1 cellular context compared by ENCODE assay signal in the genomic region with DNA sequence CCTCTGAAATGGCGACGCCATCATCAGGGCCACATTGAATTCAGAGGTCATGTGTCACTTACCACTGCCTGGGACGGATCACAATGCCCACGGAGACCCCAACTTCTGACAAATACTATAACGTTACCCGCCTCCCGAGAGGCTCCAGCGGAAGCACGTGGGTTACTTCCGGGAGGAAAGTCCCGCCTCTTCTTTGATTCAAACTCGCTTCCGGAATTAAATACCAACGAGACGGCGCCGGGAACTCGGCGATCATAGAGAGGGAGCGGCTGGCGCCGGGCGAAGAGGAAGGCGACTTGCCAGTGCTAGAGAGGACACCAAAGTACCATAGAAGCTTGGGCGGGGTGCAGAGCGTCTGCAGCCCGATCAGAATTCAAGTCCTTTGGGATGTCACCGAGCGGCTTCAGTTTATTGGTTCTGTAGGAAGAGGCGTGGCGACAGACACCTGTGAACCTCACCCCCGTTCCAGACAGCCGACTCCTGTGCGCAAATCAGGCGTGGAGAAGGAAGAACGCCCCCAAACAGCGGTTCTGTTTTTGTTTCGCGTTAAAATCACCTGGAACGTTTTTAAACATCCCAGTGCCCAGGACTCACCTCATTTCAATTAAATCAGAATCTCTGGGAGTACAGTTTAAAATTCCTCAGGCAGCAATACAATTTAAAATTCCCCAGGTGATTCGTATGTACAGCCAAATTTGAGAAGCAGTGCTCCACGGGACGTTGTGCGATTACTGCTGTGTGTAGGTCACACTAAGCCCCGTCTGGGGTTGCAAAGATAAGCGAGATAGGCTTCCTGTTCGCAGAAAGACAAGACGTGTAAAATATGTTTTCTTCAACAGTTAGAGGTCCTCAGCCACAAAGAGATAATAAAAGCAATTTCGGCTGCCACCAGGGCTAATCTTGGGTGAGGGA.
TF ChIP-seq lines count a peak whose summit lies in the region.

A gene with protein sequence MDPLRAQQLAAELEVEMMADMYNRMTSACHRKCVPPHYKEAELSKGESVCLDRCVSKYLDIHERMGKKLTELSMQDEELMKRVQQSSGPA (minus strand): TSS at position 159 of the 912 bp plus-strand sequence. CDS start 565 bp downstream, outside the sequence.

TF ChIP-seq in K562, 482 proteins besides CTCF, POLR2A, EP300 and RAD21 (continued from another document):
- TF ChIP-seq, protein P1, sequence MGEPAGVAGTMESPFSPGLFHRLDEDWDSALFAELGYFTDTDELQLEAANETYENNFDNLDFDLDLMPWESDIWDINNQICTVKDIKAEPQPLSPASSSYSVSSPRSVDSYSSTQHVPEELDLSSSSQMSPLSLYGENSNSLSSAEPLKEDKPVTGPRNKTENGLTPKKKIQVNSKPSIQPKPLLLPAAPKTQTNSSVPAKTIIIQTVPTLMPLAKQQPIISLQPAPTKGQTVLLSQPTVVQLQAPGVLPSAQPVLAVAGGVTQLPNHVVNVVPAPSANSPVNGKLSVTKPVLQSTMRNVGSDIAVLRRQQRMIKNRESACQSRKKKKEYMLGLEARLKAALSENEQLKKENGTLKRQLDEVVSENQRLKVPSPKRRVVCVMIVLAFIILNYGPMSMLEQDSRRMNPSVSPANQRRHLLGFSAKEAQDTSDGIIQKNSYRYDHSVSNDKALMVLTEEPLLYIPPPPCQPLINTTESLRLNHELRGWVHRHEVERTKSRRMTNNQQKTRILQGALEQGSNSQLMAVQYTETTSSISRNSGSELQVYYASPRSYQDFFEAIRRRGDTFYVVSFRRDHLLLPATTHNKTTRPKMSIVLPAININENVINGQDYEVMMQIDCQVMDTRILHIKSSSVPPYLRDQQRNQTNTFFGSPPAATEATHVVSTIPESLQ (CRISPR knock-in tag; IDR thresholded peaks at IDR 0.05), result peak; percentile 72
- TF ChIP-seq, protein P2, sequence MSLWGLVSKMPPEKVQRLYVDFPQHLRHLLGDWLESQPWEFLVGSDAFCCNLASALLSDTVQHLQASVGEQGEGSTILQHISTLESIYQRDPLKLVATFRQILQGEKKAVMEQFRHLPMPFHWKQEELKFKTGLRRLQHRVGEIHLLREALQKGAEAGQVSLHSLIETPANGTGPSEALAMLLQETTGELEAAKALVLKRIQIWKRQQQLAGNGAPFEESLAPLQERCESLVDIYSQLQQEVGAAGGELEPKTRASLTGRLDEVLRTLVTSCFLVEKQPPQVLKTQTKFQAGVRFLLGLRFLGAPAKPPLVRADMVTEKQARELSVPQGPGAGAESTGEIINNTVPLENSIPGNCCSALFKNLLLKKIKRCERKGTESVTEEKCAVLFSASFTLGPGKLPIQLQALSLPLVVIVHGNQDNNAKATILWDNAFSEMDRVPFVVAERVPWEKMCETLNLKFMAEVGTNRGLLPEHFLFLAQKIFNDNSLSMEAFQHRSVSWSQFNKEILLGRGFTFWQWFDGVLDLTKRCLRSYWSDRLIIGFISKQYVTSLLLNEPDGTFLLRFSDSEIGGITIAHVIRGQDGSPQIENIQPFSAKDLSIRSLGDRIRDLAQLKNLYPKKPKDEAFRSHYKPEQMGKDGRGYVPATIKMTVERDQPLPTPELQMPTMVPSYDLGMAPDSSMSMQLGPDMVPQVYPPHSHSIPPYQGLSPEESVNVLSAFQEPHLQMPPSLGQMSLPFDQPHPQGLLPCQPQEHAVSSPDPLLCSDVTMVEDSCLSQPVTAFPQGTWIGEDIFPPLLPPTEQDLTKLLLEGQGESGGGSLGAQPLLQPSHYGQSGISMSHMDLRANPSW (CRISPR knock-in tag; IDR thresholded peaks at IDR 0.05), result no peak; the same call in 1 of the 2 replicates
- TF ChIP-seq ZZZ3 (IDR thresholded peaks at IDR 0.05) (peak; percentile 91), ZNF561 (CRISPR knock-in tag; conservative IDR thresholded peaks at IDR 0.05) (no peak), GATAD2B (IDR thresholded peaks at IDR 0.05; ENCODE audit: borderline replicate concordance) (peak; percentile 43), HDAC3 (IDR thresholded peaks at IDR 0.05; ENCODE audit: borderline replicate concordance, partially characterized antibody) (peak; percentile 85), PHF8 (IDR thresholded peaks at IDR 0.05; ENCODE audit: borderline replicate concordance, low read length) (peak; percentile 78; the same call in 1 of the 2 replicates), ZNF79 (CRISPR knock-in tag; IDR thresholded peaks at IDR 0.05; ENCODE audit: low read depth) (no peak), SMAD3 (CRISPR knock-in tag; conservative IDR thresholded peaks at IDR 0.05) (no peak), C11orf30 (IDR thresholded peaks at IDR 0.05; ENCODE audit: low read depth) (peak; percentile 73), RB1 (IDR thresholded peaks at IDR 0.05; ENCODE audit: low read depth) (peak; percentile 67), SRSF3 (IDR thresholded peaks at IDR 0.05; ENCODE audit: insufficient read depth, low read length) (no peak), SETDB1 (IDR thresholded peaks at IDR 0.05; ENCODE audit: low read length) (no peak), ETV1 (tag; conservative IDR thresholded peaks at IDR 0.05; ENCODE audit: low read depth) (peak; percentile 90), POLR2B (IDR thresholded peaks at IDR 0.05; ENCODE audit: low read depth, partially characterized antibody) (peak; percentile 40), CBX3 (IDR thresholded peaks at IDR 0.05; ENCODE audit: borderline replicate concordance in 1 of 2, low read length in 2 of 2) (0 out of 3 replicates have a peak, but pooled peaks of 1 of the 2 experiments have one; percentile 14), POLR2H (tag; IDR thresholded peaks at IDR 0.05; ENCODE audit: low read depth) (peak; percentile 76), KLF1 (tag; IDR thresholded peaks at IDR 0.05) (no peak), TBL1XR1 (IDR thresholded peaks at IDR 0.05; ENCODE audit: low read length in 2 of 2) (peak in 1 of 2 experiments; percentile 94; a peak in 2 of 4 replicates), SMARCA4 (IDR thresholded peaks at IDR 0.05) (peak; percentile 96), ZNF354B (CRISPR knock-in tag; IDR thresholded peaks at IDR 0.05) (no peak), ZNF316 (IDR thresholded peaks at IDR 0.05) (no peak)
- TF ChIP-seq, protein P3, sequence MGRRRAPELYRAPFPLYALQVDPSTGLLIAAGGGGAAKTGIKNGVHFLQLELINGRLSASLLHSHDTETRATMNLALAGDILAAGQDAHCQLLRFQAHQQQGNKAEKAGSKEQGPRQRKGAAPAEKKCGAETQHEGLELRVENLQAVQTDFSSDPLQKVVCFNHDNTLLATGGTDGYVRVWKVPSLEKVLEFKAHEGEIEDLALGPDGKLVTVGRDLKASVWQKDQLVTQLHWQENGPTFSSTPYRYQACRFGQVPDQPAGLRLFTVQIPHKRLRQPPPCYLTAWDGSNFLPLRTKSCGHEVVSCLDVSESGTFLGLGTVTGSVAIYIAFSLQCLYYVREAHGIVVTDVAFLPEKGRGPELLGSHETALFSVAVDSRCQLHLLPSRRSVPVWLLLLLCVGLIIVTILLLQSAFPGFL (CRISPR knock-in tag; IDR thresholded peaks at IDR 0.05), result peak; percentile 31; the same call in 1 of the 2 replicates
- TF ChIP-seq, protein P4, sequence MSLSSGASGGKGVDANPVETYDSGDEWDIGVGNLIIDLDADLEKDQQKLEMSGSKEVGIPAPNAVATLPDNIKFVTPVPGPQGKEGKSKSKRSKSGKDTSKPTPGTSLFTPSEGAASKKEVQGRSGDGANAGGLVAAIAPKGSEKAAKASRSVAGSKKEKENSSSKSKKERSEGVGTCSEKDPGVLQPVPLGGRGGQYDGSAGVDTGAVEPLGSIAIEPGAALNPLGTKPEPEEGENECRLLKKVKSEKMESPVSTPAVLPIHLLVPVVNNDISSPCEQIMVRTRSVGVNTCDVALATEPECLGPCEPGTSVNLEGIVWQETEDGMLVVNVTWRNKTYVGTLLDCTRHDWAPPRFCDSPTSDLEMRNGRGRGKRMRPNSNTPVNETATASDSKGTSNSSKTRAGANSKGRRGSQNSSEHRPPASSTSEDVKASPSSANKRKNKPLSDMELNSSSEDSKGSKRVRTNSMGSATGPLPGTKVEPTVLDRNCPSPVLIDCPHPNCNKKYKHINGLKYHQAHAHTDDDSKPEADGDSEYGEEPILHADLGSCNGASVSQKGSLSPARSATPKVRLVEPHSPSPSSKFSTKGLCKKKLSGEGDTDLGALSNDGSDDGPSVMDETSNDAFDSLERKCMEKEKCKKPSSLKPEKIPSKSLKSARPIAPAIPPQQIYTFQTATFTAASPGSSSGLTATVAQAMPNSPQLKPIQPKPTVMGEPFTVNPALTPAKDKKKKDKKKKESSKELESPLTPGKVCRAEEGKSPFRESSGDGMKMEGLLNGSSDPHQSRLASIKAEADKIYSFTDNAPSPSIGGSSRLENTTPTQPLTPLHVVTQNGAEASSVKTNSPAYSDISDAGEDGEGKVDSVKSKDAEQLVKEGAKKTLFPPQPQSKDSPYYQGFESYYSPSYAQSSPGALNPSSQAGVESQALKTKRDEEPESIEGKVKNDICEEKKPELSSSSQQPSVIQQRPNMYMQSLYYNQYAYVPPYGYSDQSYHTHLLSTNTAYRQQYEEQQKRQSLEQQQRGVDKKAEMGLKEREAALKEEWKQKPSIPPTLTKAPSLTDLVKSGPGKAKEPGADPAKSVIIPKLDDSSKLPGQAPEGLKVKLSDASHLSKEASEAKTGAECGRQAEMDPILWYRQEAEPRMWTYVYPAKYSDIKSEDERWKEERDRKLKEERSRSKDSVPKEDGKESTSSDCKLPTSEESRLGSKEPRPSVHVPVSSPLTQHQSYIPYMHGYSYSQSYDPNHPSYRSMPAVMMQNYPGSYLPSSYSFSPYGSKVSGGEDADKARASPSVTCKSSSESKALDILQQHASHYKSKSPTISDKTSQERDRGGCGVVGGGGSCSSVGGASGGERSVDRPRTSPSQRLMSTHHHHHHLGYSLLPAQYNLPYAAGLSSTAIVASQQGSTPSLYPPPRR (CRISPR knock-in tag; IDR thresholded peaks at IDR 0.05; ENCODE audit: borderline replicate concordance), result no peak
- TF ChIP-seq, protein P5, sequence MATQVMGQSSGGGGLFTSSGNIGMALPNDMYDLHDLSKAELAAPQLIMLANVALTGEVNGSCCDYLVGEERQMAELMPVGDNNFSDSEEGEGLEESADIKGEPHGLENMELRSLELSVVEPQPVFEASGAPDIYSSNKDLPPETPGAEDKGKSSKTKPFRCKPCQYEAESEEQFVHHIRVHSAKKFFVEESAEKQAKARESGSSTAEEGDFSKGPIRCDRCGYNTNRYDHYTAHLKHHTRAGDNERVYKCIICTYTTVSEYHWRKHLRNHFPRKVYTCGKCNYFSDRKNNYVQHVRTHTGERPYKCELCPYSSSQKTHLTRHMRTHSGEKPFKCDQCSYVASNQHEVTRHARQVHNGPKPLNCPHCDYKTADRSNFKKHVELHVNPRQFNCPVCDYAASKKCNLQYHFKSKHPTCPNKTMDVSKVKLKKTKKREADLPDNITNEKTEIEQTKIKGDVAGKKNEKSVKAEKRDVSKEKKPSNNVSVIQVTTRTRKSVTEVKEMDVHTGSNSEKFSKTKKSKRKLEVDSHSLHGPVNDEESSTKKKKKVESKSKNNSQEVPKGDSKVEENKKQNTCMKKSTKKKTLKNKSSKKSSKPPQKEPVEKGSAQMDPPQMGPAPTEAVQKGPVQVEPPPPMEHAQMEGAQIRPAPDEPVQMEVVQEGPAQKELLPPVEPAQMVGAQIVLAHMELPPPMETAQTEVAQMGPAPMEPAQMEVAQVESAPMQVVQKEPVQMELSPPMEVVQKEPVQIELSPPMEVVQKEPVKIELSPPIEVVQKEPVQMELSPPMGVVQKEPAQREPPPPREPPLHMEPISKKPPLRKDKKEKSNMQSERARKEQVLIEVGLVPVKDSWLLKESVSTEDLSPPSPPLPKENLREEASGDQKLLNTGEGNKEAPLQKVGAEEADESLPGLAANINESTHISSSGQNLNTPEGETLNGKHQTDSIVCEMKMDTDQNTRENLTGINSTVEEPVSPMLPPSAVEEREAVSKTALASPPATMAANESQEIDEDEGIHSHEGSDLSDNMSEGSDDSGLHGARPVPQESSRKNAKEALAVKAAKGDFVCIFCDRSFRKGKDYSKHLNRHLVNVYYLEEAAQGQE (CRISPR knock-in tag; IDR thresholded peaks at IDR 0.05; ENCODE audit: low read depth), result no peak; the same call in 1 of the 2 replicates
- TF ChIP-seq, protein P6, sequence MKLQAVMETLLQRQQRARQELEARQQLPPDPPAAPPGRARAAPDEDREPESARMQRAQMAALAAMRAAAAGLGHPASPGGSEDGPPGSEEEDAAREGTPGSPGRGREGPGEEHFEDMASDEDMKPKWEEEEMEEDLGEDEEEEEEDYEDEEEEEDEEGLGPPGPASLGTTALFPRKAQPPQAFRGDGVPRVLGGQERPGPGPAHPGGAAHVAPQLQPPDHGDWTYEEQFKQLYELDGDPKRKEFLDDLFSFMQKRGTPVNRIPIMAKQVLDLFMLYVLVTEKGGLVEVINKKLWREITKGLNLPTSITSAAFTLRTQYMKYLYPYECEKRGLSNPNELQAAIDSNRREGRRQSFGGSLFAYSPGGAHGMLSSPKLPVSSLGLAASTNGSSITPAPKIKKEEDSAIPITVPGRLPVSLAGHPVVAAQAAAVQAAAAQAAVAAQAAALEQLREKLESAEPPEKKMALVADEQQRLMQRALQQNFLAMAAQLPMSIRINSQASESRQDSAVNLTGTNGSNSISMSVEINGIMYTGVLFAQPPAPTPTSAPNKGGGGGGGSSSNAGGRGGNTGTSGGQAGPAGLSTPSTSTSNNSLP (IDR thresholded peaks at IDR 0.05; ENCODE audit: borderline replicate concordance, low read depth, low read length), result peak; percentile 82
